1 cellular context compared by ENCODE assay signal in the genomic region with DNA sequence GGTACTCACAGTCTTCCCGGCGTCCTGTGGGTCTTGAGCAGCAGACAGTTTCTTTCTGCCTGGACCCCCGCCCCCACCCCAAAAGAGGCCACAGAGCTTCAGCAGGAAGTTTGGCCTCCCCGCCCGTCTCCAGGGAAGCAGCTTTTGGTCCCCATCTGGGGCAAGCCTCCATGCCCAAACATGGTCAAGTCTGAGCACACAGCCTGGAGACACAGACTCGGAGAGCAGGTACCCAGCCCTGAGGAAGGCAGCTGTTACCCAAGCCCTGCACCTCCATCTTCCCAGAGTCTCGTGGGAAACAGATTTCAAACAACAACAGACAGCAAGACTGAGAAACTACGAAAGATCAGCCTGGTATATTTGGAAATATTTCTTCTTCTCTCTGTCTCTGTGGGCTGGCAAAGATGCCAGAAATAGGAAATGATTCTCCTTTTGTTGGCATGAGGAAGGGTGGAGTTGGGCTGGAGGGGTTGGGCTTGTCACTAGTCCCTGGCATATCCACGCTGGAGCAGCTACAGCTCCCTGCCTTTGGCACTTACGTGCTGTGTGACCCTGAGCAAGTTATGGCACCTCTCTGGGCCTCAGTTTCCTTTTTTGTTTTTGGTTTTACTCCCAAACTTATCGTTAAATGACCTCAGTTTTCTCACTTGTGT.
TF ChIP-seq lines count a peak whose summit lies in the region.

A gene with protein sequence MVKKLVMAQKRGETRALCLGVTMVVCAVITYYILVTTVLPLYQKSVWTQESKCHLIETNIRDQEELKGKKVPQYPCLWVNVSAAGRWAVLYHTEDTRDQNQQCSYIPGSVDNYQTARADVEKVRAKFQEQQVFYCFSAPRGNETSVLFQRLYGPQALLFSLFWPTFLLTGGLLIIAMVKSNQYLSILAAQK (minus strand): TSS at position 118 of the 653 bp plus-strand sequence. CDS start 3,920 bp downstream, outside the sequence.

TF ChIP-seq in GM23338, 12 proteins besides CTCF, POLR2A, EP300 and RAD21 (continued from another document):
- TF ChIP-seq, protein P1, sequence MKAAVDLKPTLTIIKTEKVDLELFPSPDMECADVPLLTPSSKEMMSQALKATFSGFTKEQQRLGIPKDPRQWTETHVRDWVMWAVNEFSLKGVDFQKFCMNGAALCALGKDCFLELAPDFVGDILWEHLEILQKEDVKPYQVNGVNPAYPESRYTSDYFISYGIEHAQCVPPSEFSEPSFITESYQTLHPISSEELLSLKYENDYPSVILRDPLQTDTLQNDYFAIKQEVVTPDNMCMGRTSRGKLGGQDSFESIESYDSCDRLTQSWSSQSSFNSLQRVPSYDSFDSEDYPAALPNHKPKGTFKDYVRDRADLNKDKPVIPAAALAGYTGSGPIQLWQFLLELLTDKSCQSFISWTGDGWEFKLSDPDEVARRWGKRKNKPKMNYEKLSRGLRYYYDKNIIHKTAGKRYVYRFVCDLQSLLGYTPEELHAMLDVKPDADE (IDR thresholded peaks at IDR 0.05) = no peak
- no peak for TF ChIP-seq POLR2AphosphoS5 (IDR thresholded peaks at IDR 0.05; ENCODE audit: low read depth)
- TF ChIP-seq JUNB (IDR thresholded peaks at IDR 0.05; ENCODE audit: unreplicated experiment) = no peak
- no peak for TF ChIP-seq STAT1 (IDR thresholded peaks at IDR 0.05; ENCODE audit: unreplicated experiment)
- no peak for TF ChIP-seq EZH2 (IDR thresholded peaks at IDR 0.05; ENCODE audit: low read depth, unreplicated experiment)
- no peak for TF ChIP-seq NANOG (IDR thresholded peaks at IDR 0.05; ENCODE audit: borderline replicate concordance)
- TF ChIP-seq, protein P2, sequence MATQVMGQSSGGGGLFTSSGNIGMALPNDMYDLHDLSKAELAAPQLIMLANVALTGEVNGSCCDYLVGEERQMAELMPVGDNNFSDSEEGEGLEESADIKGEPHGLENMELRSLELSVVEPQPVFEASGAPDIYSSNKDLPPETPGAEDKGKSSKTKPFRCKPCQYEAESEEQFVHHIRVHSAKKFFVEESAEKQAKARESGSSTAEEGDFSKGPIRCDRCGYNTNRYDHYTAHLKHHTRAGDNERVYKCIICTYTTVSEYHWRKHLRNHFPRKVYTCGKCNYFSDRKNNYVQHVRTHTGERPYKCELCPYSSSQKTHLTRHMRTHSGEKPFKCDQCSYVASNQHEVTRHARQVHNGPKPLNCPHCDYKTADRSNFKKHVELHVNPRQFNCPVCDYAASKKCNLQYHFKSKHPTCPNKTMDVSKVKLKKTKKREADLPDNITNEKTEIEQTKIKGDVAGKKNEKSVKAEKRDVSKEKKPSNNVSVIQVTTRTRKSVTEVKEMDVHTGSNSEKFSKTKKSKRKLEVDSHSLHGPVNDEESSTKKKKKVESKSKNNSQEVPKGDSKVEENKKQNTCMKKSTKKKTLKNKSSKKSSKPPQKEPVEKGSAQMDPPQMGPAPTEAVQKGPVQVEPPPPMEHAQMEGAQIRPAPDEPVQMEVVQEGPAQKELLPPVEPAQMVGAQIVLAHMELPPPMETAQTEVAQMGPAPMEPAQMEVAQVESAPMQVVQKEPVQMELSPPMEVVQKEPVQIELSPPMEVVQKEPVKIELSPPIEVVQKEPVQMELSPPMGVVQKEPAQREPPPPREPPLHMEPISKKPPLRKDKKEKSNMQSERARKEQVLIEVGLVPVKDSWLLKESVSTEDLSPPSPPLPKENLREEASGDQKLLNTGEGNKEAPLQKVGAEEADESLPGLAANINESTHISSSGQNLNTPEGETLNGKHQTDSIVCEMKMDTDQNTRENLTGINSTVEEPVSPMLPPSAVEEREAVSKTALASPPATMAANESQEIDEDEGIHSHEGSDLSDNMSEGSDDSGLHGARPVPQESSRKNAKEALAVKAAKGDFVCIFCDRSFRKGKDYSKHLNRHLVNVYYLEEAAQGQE (IDR thresholded peaks at IDR 0.05; ENCODE audit: unreplicated experiment) = no peak
- TF ChIP-seq EZH2phosphoT487 (IDR thresholded peaks at IDR 0.05; ENCODE audit: unreplicated experiment) = no peak
- TF ChIP-seq CREB1 (CRISPR knock-in tag; IDR thresholded peaks at IDR 0.05; ENCODE audit: low read depth) = no peak
- TF ChIP-seq ZNF114 (CRISPR knock-in tag; IDR thresholded peaks at IDR 0.05) = no peak
TF ChIP-seq in GM23338: peak in this region for 0.
